Comparison of ENCODE assay signal across 25 cellular contexts in the genomic region with DNA sequence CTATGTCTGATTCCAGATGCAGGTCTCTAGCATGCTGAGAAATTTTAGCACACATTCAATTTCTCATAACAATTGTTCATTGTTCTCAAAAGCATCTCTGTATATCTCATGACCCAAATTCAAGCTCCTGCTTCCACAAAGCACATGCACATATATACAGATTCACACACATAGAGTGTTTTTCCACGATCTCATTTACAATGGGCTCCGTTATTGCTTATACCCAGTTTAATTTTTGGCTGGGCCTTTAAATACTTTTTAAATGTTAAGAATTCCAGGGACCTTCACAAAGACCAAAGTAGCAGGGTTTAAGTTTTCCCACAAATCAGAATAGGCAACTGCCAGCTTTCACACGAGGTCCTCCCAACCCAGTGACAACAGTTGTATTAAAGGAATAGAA.
A peak's percentile ranks its signal among the peaks of the same experiment; 100 is the strongest.
DNase-seq lines count a peak whose midpoint lies in the region; ATAC-seq and TF ChIP-seq lines count a peak whose summit lies in the region.
"Had no signal": no experiment of that assay in that cellular context is flagged by ENCODE, and none has a peak within 500 bp of the region (broad histone marks: within the 10 kb centered on the region; RNA-seq: fewer than 3 reads in every experiment).

No MANE protein-coding gene starts in this region.

- peaks cover 2 to 9% of the 10 kb centered on the region in 2 experiments; a peak in 3 of 4 replicates for H3K4me1 ChIP-seq in SK-N-SH (ENCODE audit: control insufficient read depth in 1 of 2, insufficient read depth in 2 of 2, low read depth in 1 of 2, low read length in 1 of 2)
- H3K4me1 ChIP-seq in breast epithelium, result no peaks in the 10 kb centered on the region
- H3K4me1 ChIP-seq in hepatocyte (ENCODE audit: insufficient read depth), result peaks cover 7% of the 10 kb centered on the region
- no peaks in the 10 kb centered on the region for H3K4me1 ChIP-seq in OCI-LY7 (ENCODE audit: insufficient read depth, low read length, poor library complexity, severe bottlenecking)
- H3K4me1 ChIP-seq: psoas muscle, SJSA1 had no signal

- no peak overlapping the region for H3K4me3 Mint-ChIP-seq in activated CD8-positive, alpha-beta memory T cell treated with anti-CD3 and anti-CD28 coated beads, Interleukin-2, amount 10 ng/mL, durations not matched to agents 7 days and 5 days
- H3K4me3 Mint-ChIP-seq: activated CD8-positive, alpha-beta T cell treated with anti-CD3 and anti-CD28 coated beads for 36 hours; CD4-positive, alpha-beta memory T cell; naive thymus-derived CD4-positive, alpha-beta T cell; stimulated activated naive CD8-positive, alpha-beta T cell treated with anti-CD3 and anti-CD28 coated beads, Interleukin-15, Interleukin-2, amounts not matched to agents 100 ng/mL and 50 ng/mL, for 24 hours had no signal

- no peak overlapping the region for H3K27ac Mint-ChIP-seq in activated CD8-positive, alpha-beta memory T cell treated with anti-CD3 and anti-CD28 coated beads, Interleukin-2, amount 10 ng/mL, durations not matched to agents 7 days and 5 days
- H3K27ac Mint-ChIP-seq: activated CD8-positive, alpha-beta T cell treated with anti-CD3 and anti-CD28 coated beads for 36 hours; CD4-positive, alpha-beta memory T cell; naive thymus-derived CD4-positive, alpha-beta T cell; stimulated activated naive CD8-positive, alpha-beta T cell treated with anti-CD3 and anti-CD28 coated beads, Interleukin-15, Interleukin-2, amounts not matched to agents 100 ng/mL and 50 ng/mL, for 24 hours had no signal

- TF ChIP-seq CTCF in SK-N-SH (IDR thresholded peaks at IDR 0.05) (no peak), breast epithelium (IDR thresholded peaks at IDR 0.05) (no peak), hepatocyte (IDR thresholded peaks at IDR 0.05; ENCODE audit: poor library complexity) (no peak), OCI-LY7 (conservative IDR thresholded peaks at IDR 0.05; ENCODE audit: low read length) (no peak)

- 61% methylated on average over 3 of the region's 3 CpGs for WGBS in SK-N-SH (ENCODE audit: low lambda C conversion rate)
- WGBS in hepatocyte (ENCODE audit: low lambda C conversion rate, missing lambda C conversion rate), result 71% methylated on average over 3 of the region's 3 CpGs

- no peak for TF ChIP-seq EP300 in SK-N-SH (IDR thresholded peaks at IDR 0.05; ENCODE audit: borderline replicate concordance in 1 of 2, low read depth in 1 of 2, low read length in 1 of 2)

- ATAC-seq in SK-N-SH treated with all-trans-retinoic acid at 6 μM for 48 hours, result no peak
- no peak for ATAC-seq in HG03025 (IDR thresholded peaks at IDR 0.05; ENCODE audit: low FRiP score, unreplicated experiment)
- ATAC-seq in activated CD8-positive, alpha-beta memory T cell treated with anti-CD3 and anti-CD28 coated beads, Interleukin-2, amount 10 ng/mL, durations not matched to agents 7 days and 5 days, result no peak
- ATAC-seq: activated CD8-positive, alpha-beta T cell treated with anti-CD3 and anti-CD28 coated beads for 36 hours; activated naive CD4-positive, alpha-beta T cell treated with anti-CD3 and anti-CD28 coated beads, Interleukin-2, amount 50 U/mL, for 72 hours; left lobe of liver; naive thymus-derived CD4-positive, alpha-beta T cell had no signal

- H3K9ac ChIP-seq in SK-N-SH, result no peak overlapping the region

- TF ChIP-seq RAD21 in SK-N-SH (IDR thresholded peaks at IDR 0.05; ENCODE audit: low read length), result no peak

- no peaks in the 10 kb centered on the region for H3K9me3 ChIP-seq in SK-N-SH
- H3K9me3 ChIP-seq in breast epithelium, result no peaks in the 10 kb centered on the region
- H3K9me3 ChIP-seq in hepatocyte (ENCODE audit: low read depth), result no peaks in the 10 kb centered on the region
- H3K9me3 ChIP-seq in OCI-LY7 (ENCODE audit: low read length), result no peaks in the 10 kb centered on the region
- H3K9me3 ChIP-seq: psoas muscle, SJSA1, tibial artery had no signal

- H2AFZ ChIP-seq in SK-N-SH (ENCODE audit: low read depth), result peak overlapping the region; percentile 51; the same call in 1 of the 2 replicates
- H2AFZ ChIP-seq in hepatocyte, result no peak overlapping the region
- no peak overlapping the region for H2AFZ ChIP-seq in OCI-LY7 (ENCODE audit: low read length)

- H3K27me3 ChIP-seq in SK-N-SH (ENCODE audit: insufficient read depth), result no peaks in the 10 kb centered on the region
- no peaks in the 10 kb centered on the region for H3K27me3 ChIP-seq in breast epithelium
- H3K27me3 ChIP-seq in hepatocyte, result no peaks in the 10 kb centered on the region
- H3K27me3 ChIP-seq: SJSA1, tibial artery had no signal

- DNase-seq in SK-N-SH (no peak), breast epithelium (ENCODE audit: low spot score in 2 of 2) (no peak), hepatocyte (ENCODE audit: low spot score) (no peak), OCI-LY7 (ENCODE audit: low spot score) (no peak)
- DNase-seq in activated CD8-positive, alpha-beta memory T cell treated with anti-CD3 and anti-CD28 coated beads, Interleukin-2, amount 10 ng/mL, durations not matched to agents 7 days and 5 days, result no peak
- DNase-seq: 8988T; activated CD4-positive, alpha-beta T cell treated with anti-CD3 and anti-CD28 coated beads for 1 hour; activated CD8-positive, alpha-beta T cell treated with anti-CD3 and anti-CD28 coated beads for 36 hours; activated T-cell treated with anti-CD3 and anti-CD28 coated beads for 4 hours; AML-193; CD4-positive, alpha-beta memory T cell; DMS153; naive thymus-derived CD4-positive, alpha-beta T cell; NCI-H1048; NCI-H526 treated with DMSO at 0.1 percent for 48 hours; occipital lobe had no signal

- H3K9me2 ChIP-seq in SK-N-SH, result no peaks in the 10 kb centered on the region
- no peaks in the 10 kb centered on the region for H3K9me2 ChIP-seq in hepatocyte (replicated peaks; ENCODE audit: insufficient read depth)
- no peaks in the 10 kb centered on the region for H3K9me2 ChIP-seq in OCI-LY7 (ENCODE audit: insufficient read depth, low read length)

- BruUV-seq in OCI-LY7 (replicated peaks; lab: Mats Ljungman, UMichigan), result no TSS peak

- H3K36me3 Mint-ChIP-seq in activated CD8-positive, alpha-beta memory T cell treated with anti-CD3 and anti-CD28 coated beads, Interleukin-2, amount 10 ng/mL, durations not matched to agents 7 days and 5 days, result no peaks in the 10 kb centered on the region
- H3K36me3 Mint-ChIP-seq: activated naive CD4-positive, alpha-beta T cell treated with anti-CD3 and anti-CD28 coated beads, Interleukin-2, amount 50 U/mL, for 72 hours; CD4-positive, alpha-beta memory T cell; naive thymus-derived CD4-positive, alpha-beta T cell had no signal

- CTCF ChIA-PET in SK-N-SH (lab: Yijun Ruan, JAX), result interaction anchor here (1.2 to 2.1 kb wide), 5 partner anchors 11 to 328 kb away, joined by 3 to 6 read pairs (median 3); no protein-coding TSS in a partner anchor
- CTCF ChIA-PET in OCI-LY7 (lab: Charles Lee; ENCODE audit: unreplicated experiment), result no interaction called here
- CTCF ChIA-PET in activated CD8-positive, alpha-beta memory T cell treated with anti-CD3 and anti-CD28 coated beads, Interleukin-2, amount 10 ng/mL, durations not matched to agents 7 days and 5 days (lab: Charles Lee), result interaction anchor here (0.7 kb wide), 1 partner anchor 21 kb away, joined by 3 read pairs; no protein-coding TSS in a partner anchor

- H3K4me3 ChIP-seq in SK-N-SH (ENCODE audit: low read depth in 2 of 2, low read length in 1 of 2) (no peak overlapping the region), breast epithelium (no peak overlapping the region), hepatocyte (no peak overlapping the region), OCI-LY7 (ENCODE audit: low read depth, low read length, poor library complexity, severe bottlenecking) (no peak overlapping the region)
- H3K4me3 ChIP-seq: psoas muscle, SJSA1, tibial artery had no signal

- no peaks in the 10 kb centered on the region for H3K79me2 ChIP-seq in SK-N-SH (ENCODE audit: insufficient read depth)
- no peaks in the 10 kb centered on the region for H3K79me2 ChIP-seq in hepatocyte
- no peaks in the 10 kb centered on the region for H3K79me2 ChIP-seq in OCI-LY7 (ENCODE audit: insufficient read depth, low read depth, low read length)

- TF ChIP-seq POLR2A in breast epithelium (IDR thresholded peaks at IDR 0.05), result no peak

- intact Hi-C loops in breast epithelium (cut with DNase I; ENCODE audit: low total_unique reads), result no loop called here
- intact Hi-C loops in OCI-LY7 (cut with micrococcal nuclease; ENCODE audit: unreplicated experiment), result no loop called here

- H4K20me1 ChIP-seq in SK-N-SH (ENCODE audit: insufficient read depth) (no peaks in the 10 kb centered on the region), hepatocyte (ENCODE audit: insufficient read depth, poor library complexity, severe bottlenecking) (no peaks in the 10 kb centered on the region), OCI-LY7 (ENCODE audit: insufficient read depth, low read length) (no peaks in the 10 kb centered on the region)

- no peaks in the 10 kb centered on the region for H3K27me3 Mint-ChIP-seq in activated CD8-positive, alpha-beta memory T cell treated with anti-CD3 and anti-CD28 coated beads, Interleukin-2, amount 10 ng/mL, durations not matched to agents 7 days and 5 days
- H3K27me3 Mint-ChIP-seq: CD4-positive, alpha-beta memory T cell; naive thymus-derived CD4-positive, alpha-beta T cell; stimulated activated naive CD8-positive, alpha-beta T cell treated with anti-CD3 and anti-CD28 coated beads, Interleukin-15, Interleukin-2, amounts not matched to agents 100 ng/mL and 50 ng/mL, for 24 hours had no signal

- POLR2A ChIA-PET in SK-N-SH (lab: Yijun Ruan, JAX), result no interaction called here
- POLR2A ChIA-PET in OCI-LY7 (lab: Charles Lee), result interaction anchor here (1.2 kb wide), 1 partner anchor 10 kb away, joined by 4 read pairs; no protein-coding TSS in a partner anchor

- no peaks in the 10 kb centered on the region for H3F3A ChIP-seq in SK-N-SH (replicated peaks; ENCODE audit: insufficient read depth)

- no peaks in the 10 kb centered on the region for H3K36me3 ChIP-seq in SK-N-SH (replicated peaks in 1 of 2; ENCODE audit: control insufficient read depth in 1 of 2, insufficient read depth in 2 of 2, low read length in 1 of 2)
- no peaks in the 10 kb centered on the region for H3K36me3 ChIP-seq in breast epithelium
- no peaks in the 10 kb centered on the region for H3K36me3 ChIP-seq in hepatocyte (replicated peaks; ENCODE audit: insufficient read depth, low read depth)
- H3K36me3 ChIP-seq in OCI-LY7 (ENCODE audit: insufficient read depth, low read length), result no peaks in the 10 kb centered on the region
- H3K36me3 ChIP-seq: SJSA1, tibial artery had no signal

- no peaks in the 10 kb centered on the region for H3K4me1 Mint-ChIP-seq in activated CD8-positive, alpha-beta memory T cell treated with anti-CD3 and anti-CD28 coated beads, Interleukin-2, amount 10 ng/mL, durations not matched to agents 7 days and 5 days
- H3K4me1 Mint-ChIP-seq: CD4-positive, alpha-beta memory T cell; naive thymus-derived CD4-positive, alpha-beta T cell had no signal

- H3K4me2 ChIP-seq in SK-N-SH, result no peak overlapping the region
- H3K4me2 ChIP-seq in hepatocyte, result no peak overlapping the region
- H3K4me2 ChIP-seq in OCI-LY7 (ENCODE audit: low read length), result no peak overlapping the region

- H3K27ac ChIP-seq in SK-N-SH (ENCODE audit: low read depth in 2 of 2, low read length in 1 of 2), result no peak overlapping the region
- H3K27ac ChIP-seq in breast epithelium, result peak overlapping the region; percentile 0 to 48
- peak overlapping the region; percentile 38 for H3K27ac ChIP-seq in hepatocyte
- H3K27ac ChIP-seq in temporal lobe (ENCODE audit: low read depth, low read length), result peak overlapping the region; percentile 2
- no peak overlapping the region for H3K27ac ChIP-seq in OCI-LY7 (ENCODE audit: low read depth, low read length, poor library complexity, severe bottlenecking)
- H3K27ac ChIP-seq: psoas muscle, SJSA1, tibial artery had no signal

- H3K9me3 Mint-ChIP-seq in activated CD8-positive, alpha-beta memory T cell treated with anti-CD3 and anti-CD28 coated beads, Interleukin-2, amount 10 ng/mL, durations not matched to agents 7 days and 5 days (ENCODE audit: low read depth), result no peaks in the 10 kb centered on the region
- H3K9me3 Mint-ChIP-seq: activated CD8-positive, alpha-beta T cell treated with anti-CD3 and anti-CD28 coated beads for 36 hours; activated naive CD4-positive, alpha-beta T cell treated with anti-CD3 and anti-CD28 coated beads, Interleukin-2, amount 50 U/mL, for 72 hours; stimulated activated naive CD8-positive, alpha-beta T cell treated with anti-CD3 and anti-CD28 coated beads, Interleukin-15, Interleukin-2, amounts not matched to agents 100 ng/mL and 50 ng/mL, for 24 hours had no signal

Comparison
In these comparisons a context has a peak if more than half of its experiments do, and no peak if none do; other contexts are left out.
1. H3K27ac ChIP-seq: peak in breast epithelium (2 of 2), hepatocyte (single experiment) and temporal lobe (single experiment); none in SK-N-SH (0 of 2) and OCI-LY7 (single experiment).